In genomic region chr5:56683281-56683680, GRCh38 we compare ENCODE assay signal across 1 cellular context.
TF ChIP-seq lines count a peak whose summit lies in the region.

No MANE protein-coding gene starts in this region.

TF ChIP-seq in HepG2, 621 proteins besides CTCF, POLR2A, EP300 and RAD21 (continued from another document):
- TF ChIP-seq HINFP (CRISPR knock-in tag; IDR thresholded peaks at IDR 0.05; ENCODE audit: low read depth) (no peak), CEBPG (CRISPR knock-in tag; IDR thresholded peaks at IDR 0.05) (no peak), GTF3A (CRISPR knock-in tag; conservative IDR thresholded peaks at IDR 0.05) (no peak), GABPB1 (CRISPR knock-in tag; IDR thresholded peaks at IDR 0.05) (no peak), ZNF891 (CRISPR knock-in tag; IDR thresholded peaks at IDR 0.05) (no peak), ZNF546 (CRISPR knock-in tag; conservative IDR thresholded peaks at IDR 0.05) (no peak)
